ENCODE assay signal across 23 cellular contexts in genomic region chr18:3218817-3219216, GRCh38. TPM values are rescaled to one million over a fixed set of nuclear protein-coding genes. Genes with fewer than 3 reads are reported as not detected.
DNase-seq lines count a peak whose midpoint lies in the region; ATAC-seq, FAIRE-seq and TF ChIP-seq lines count a peak whose summit lies in the region.
"Had no signal": no experiment of that assay in that cellular context is flagged by ENCODE, and none has a peak within 500 bp of the region (broad histone marks: within the 10 kb centered on the region; RNA-seq: fewer than 3 reads in every experiment).

No MANE protein-coding gene starts in this region.

- no peaks in the 10 kb centered on the region for H3K27me3 ChIP-seq in hepatocyte
- H3K27me3 ChIP-seq in pancreas = no peaks in the 10 kb centered on the region
- H3K27me3 ChIP-seq: adrenal gland, testis had no signal

- FAIRE-seq in pancreas (lab: Jason Lieb, UNC) = no peak
- FAIRE-seq in urothelium cell line (lab: Jason Lieb, UNC) = peak; percentile 59
- FAIRE-seq: D721Med, endometrium had no signal

- H3K9me2 ChIP-seq in hepatocyte (replicated peaks; ENCODE audit: insufficient read depth) (no peaks in the 10 kb centered on the region), OCI-LY7 (ENCODE audit: insufficient read depth, low read length) (no peaks in the 10 kb centered on the region)

- no peaks in the 10 kb centered on the region for H3K36me3 Mint-ChIP-seq in activated CD4-positive, alpha-beta T cell treated with anti-CD3 and anti-CD28 coated beads, Interleukin-2, amount 10 ng/mL, durations not matched to agents 24 days and 14 days (ENCODE audit: low read depth)
- H3K36me3 Mint-ChIP-seq in activated CD4-positive, alpha-beta T cell treated with anti-CD3 and anti-CD28 coated beads, Interleukin-2, amount 10 ng/mL, durations not matched to agents 7 days and 5 days (ENCODE audit: low read depth) = no peaks in the 10 kb centered on the region
- peaks cover 6% of the 10 kb centered on the region for H3K36me3 Mint-ChIP-seq in MCF 10A (ENCODE audit: insufficient read depth, unreplicated experiment)

- no peaks in the 10 kb centered on the region for H3K9me3 Mint-ChIP-seq in activated CD4-positive, alpha-beta T cell treated with anti-CD3 and anti-CD28 coated beads, Interleukin-2, amount 10 ng/mL, durations not matched to agents 24 days and 14 days
- no peaks in the 10 kb centered on the region for H3K9me3 Mint-ChIP-seq in activated CD4-positive, alpha-beta T cell treated with anti-CD3 and anti-CD28 coated beads, Interleukin-2, amount 10 ng/mL, durations not matched to agents 7 days and 5 days
- H3K9me3 Mint-ChIP-seq in MCF 10A (ENCODE audit: unreplicated experiment) = no peaks in the 10 kb centered on the region
- H3K9me3 Mint-ChIP-seq: T-helper 1 cell treated with Interleukin-12 subunit alpha and Interleukin-12 subunit beta and Interleukin-4 antibody, amounts not matched to agents 30 μg/mL and 1 μg/mL, for 36 hours had no signal

- peak overlapping the region; percentile 11 for H3K4me2 ChIP-seq in hepatocyte
- no peak overlapping the region for H3K4me2 ChIP-seq in OCI-LY7 (ENCODE audit: low read length)

- H3K4me1 Mint-ChIP-seq in activated CD4-positive, alpha-beta T cell treated with anti-CD3 and anti-CD28 coated beads, Interleukin-2, amount 10 ng/mL, durations not matched to agents 24 days and 14 days = peaks cover 2% of the 10 kb centered on the region
- peaks cover 7% of the 10 kb centered on the region for H3K4me1 Mint-ChIP-seq in activated CD4-positive, alpha-beta T cell treated with anti-CD3 and anti-CD28 coated beads, Interleukin-2, amount 10 ng/mL, durations not matched to agents 7 days and 5 days
- peaks cover 7% of the 10 kb centered on the region for H3K4me1 Mint-ChIP-seq in MCF 10A (ENCODE audit: insufficient read depth, unreplicated experiment)

- H2AFZ ChIP-seq in hepatocyte (peak overlapping the region; percentile 32), OCI-LY7 (ENCODE audit: low read length) (no peak overlapping the region)

- peaks cover 3% of the 10 kb centered on the region for H3K27me3 Mint-ChIP-seq in activated CD4-positive, alpha-beta T cell treated with anti-CD3 and anti-CD28 coated beads, Interleukin-2, amount 10 ng/mL, durations not matched to agents 24 days and 14 days
- H3K27me3 Mint-ChIP-seq in activated CD4-positive, alpha-beta T cell treated with anti-CD3 and anti-CD28 coated beads, Interleukin-2, amount 10 ng/mL, durations not matched to agents 7 days and 5 days = no peaks in the 10 kb centered on the region
- H3K27me3 Mint-ChIP-seq in MCF 10A (ENCODE audit: insufficient read depth, unreplicated experiment) = no peaks in the 10 kb centered on the region

- H3K27ac ChIP-seq in hepatocyte (peak overlapping the region; percentile 83), pancreas (peak overlapping the region in 3 of 4 donors; percentile 46 to 96 (median 88)), OCI-LY7 (ENCODE audit: low read depth, low read length, poor library complexity, severe bottlenecking) (no peak overlapping the region)
- H3K27ac ChIP-seq: 22Rv1 had no signal

- H3K79me2 ChIP-seq in hepatocyte (no peaks in the 10 kb centered on the region), OCI-LY7 (ENCODE audit: insufficient read depth, low read depth, low read length) (no peaks in the 10 kb centered on the region)

- H4K20me1 ChIP-seq in hepatocyte (ENCODE audit: insufficient read depth, poor library complexity, severe bottlenecking) = no peaks in the 10 kb centered on the region
- H4K20me1 ChIP-seq in OCI-LY7 (ENCODE audit: insufficient read depth, low read length) = no peaks in the 10 kb centered on the region

- intact Hi-C loops in activated CD4-positive, alpha-beta T cell treated with anti-CD3 and anti-CD28 coated beads, Interleukin-2, amount 10 ng/mL, durations not matched to agents 24 days and 14 days (cut with micrococcal nuclease) = no loop called here
- intact Hi-C loops in pancreas (cut with DNase I) (no loop called here), OCI-LY7 (cut with micrococcal nuclease; ENCODE audit: unreplicated experiment) (no loop called here), MCF 10A (cut with micrococcal nuclease) (no loop called here)

- DNase-seq in activated CD4-positive, alpha-beta T cell treated with anti-CD3 and anti-CD28 coated beads, Interleukin-2, amount 10 ng/mL, durations not matched to agents 24 days and 14 days = peak; percentile 31
- DNase-seq in activated CD4-positive, alpha-beta T cell treated with anti-CD3 and anti-CD28 coated beads, Interleukin-2, amount 10 ng/mL, durations not matched to agents 7 days and 5 days = no peak
- no peak for DNase-seq in hepatocyte (ENCODE audit: low spot score)
- no peak for DNase-seq in pancreas
- no peak for DNase-seq in urothelium cell line (ENCODE audit: low spot score)
- DNase-seq in effector CD4-positive, alpha-beta T cell = no peak
- no peak for DNase-seq in OCI-LY7 (ENCODE audit: low spot score)
- no peak for DNase-seq in MCF 10A (ENCODE audit: unreplicated experiment)
- DNase-seq: activated effector memory CD4-positive, alpha-beta T cell treated with Interleukin-2 at 50 U/mL for 16 hours; adrenal gland; cerebellar nuclear complex; KG1; NCI-H1048; NCI-H2081; SIG-M5; stimulated activated CD4-positive, alpha-beta T cell treated with anti-CD3 and anti-CD28 coated beads, Interleukin-4, amount 100 ng/mL, for 24 hours; testis had no signal

- WGBS in hepatocyte (ENCODE audit: low lambda C conversion rate, missing lambda C conversion rate) = 55% methylated on average over 2 of the region's 2 CpGs
- whole genome bisulfite sequencing in pancreas, 2 donors = 24 to 34% methylated on average over 2 of the region's 2 CpGs

- TF ChIP-seq CTCF in hepatocyte (IDR thresholded peaks at IDR 0.05; ENCODE audit: poor library complexity) (no peak), pancreas (IDR thresholded peaks at IDR 0.05) (no peak), OCI-LY7 (conservative IDR thresholded peaks at IDR 0.05; ENCODE audit: low read length) (no peak), MCF 10A (IDR thresholded peaks at IDR 0.05; ENCODE audit: unreplicated experiment) (no peak)

- H3K4me1 ChIP-seq in hepatocyte (ENCODE audit: insufficient read depth) (peaks cover 32% of the 10 kb centered on the region), pancreas (peaks cover 14 to 32% (median 30%) of the 10 kb centered on the region in 3 donors), OCI-LY7 (ENCODE audit: insufficient read depth, low read length, poor library complexity, severe bottlenecking) (no peaks in the 10 kb centered on the region)

- BruUV-seq in OCI-LY7 (replicated peaks; lab: Mats Ljungman, UMichigan) (no TSS peak), MCF 10A (replicated peaks; lab: Mats Ljungman, UMichigan) (no TSS peak)

- no peak overlapping the region for H3K4me3 Mint-ChIP-seq in activated CD4-positive, alpha-beta T cell treated with anti-CD3 and anti-CD28 coated beads, Interleukin-2, amount 10 ng/mL, durations not matched to agents 24 days and 14 days
- H3K4me3 Mint-ChIP-seq in activated CD4-positive, alpha-beta T cell treated with anti-CD3 and anti-CD28 coated beads, Interleukin-2, amount 10 ng/mL, durations not matched to agents 7 days and 5 days = no peak overlapping the region
- no peak overlapping the region for H3K4me3 Mint-ChIP-seq in MCF 10A (ENCODE audit: unreplicated experiment)
- H3K4me3 Mint-ChIP-seq: T-helper 1 cell treated with Interleukin-12 subunit alpha and Interleukin-12 subunit beta and Interleukin-4 antibody, amounts not matched to agents 30 μg/mL and 1 μg/mL, for 36 hours had no signal

- CTCF ChIA-PET in activated CD4-positive, alpha-beta T cell treated with anti-CD3 and anti-CD28 coated beads, Interleukin-2, amount 10 ng/mL, durations not matched to agents 7 days and 5 days (lab: Charles Lee) = interaction anchor here (2.3 kb wide), 1 partner anchor 8 kb away, joined by 8 read pairs; no protein-coding TSS in a partner anchor
- CTCF ChIA-PET in OCI-LY7 (lab: Charles Lee; ENCODE audit: unreplicated experiment) = interaction anchor here (0.5 kb wide), 1 partner anchor 153 kb away, joined by 4 read pairs; no protein-coding TSS in a partner anchor
- CTCF ChIA-PET in MCF 10A (lab: Yijun Ruan, JAX) = interaction anchor here (0.9 to 2.2 kb wide), 2 partner anchors 10 to 271 kb away, joined by 4 to 9 read pairs; no protein-coding TSS in a partner anchor

- no peak overlapping the region for H3K4me3 ChIP-seq in hepatocyte
- peak overlapping the region in 3 of 4 donors; percentile 7 to 44 (median 33) for H3K4me3 ChIP-seq in pancreas
- H3K4me3 ChIP-seq in OCI-LY7 (ENCODE audit: low read depth, low read length, poor library complexity, severe bottlenecking) = no peak overlapping the region
- H3K4me3 ChIP-seq: adrenal gland, HAP-1, testis had no signal

- POLR2A ChIA-PET in activated CD4-positive, alpha-beta T cell treated with anti-CD3 and anti-CD28 coated beads, Interleukin-2, amount 10 ng/mL, durations not matched to agents 7 days and 5 days (lab: Charles Lee) = no interaction called here
- POLR2A ChIA-PET in OCI-LY7 (lab: Charles Lee) (interaction anchor here (0.6 to 1.3 kb wide), 2 partner anchors 13 to 59 kb away, joined by 4 to 5 read pairs; no protein-coding TSS in a partner anchor), MCF 10A (lab: Yijun Ruan, JAX) (interaction anchor here (0.7 to 1.2 kb wide), 3 partner anchors 10 to 44 kb away, joined by 3 read pairs; no protein-coding TSS in a partner anchor)

- H3K36me3 ChIP-seq in hepatocyte (replicated peaks; ENCODE audit: insufficient read depth, low read depth) (no peaks in the 10 kb centered on the region), pancreas (no peaks in the 10 kb centered on the region), OCI-LY7 (ENCODE audit: insufficient read depth, low read length) (no peaks in the 10 kb centered on the region)
- H3K36me3 ChIP-seq: adrenal gland, HAP-1 had no signal

- peak in 2 of 4 donors; percentile 44 to 53 for ATAC-seq in pancreas
- ATAC-seq: activated CD4-positive, CD25-positive, alpha-beta regulatory T cell treated with anti-CD3 and anti-CD28 coated beads, Interleukin-2, amount 50 U/mL, for 24 hours had no signal

- no peak overlapping the region for H3K27ac Mint-ChIP-seq in activated CD4-positive, alpha-beta T cell treated with anti-CD3 and anti-CD28 coated beads, Interleukin-2, amount 10 ng/mL, durations not matched to agents 24 days and 14 days
- no peak overlapping the region for H3K27ac Mint-ChIP-seq in activated CD4-positive, alpha-beta T cell treated with anti-CD3 and anti-CD28 coated beads, Interleukin-2, amount 10 ng/mL, durations not matched to agents 7 days and 5 days
- no peak overlapping the region for H3K27ac Mint-ChIP-seq in MCF 10A (ENCODE audit: low read depth, unreplicated experiment)
- H3K27ac Mint-ChIP-seq: T-helper 1 cell treated with Interleukin-12 subunit alpha and Interleukin-12 subunit beta and Interleukin-4 antibody, amounts not matched to agents 30 μg/mL and 1 μg/mL, for 36 hours had no signal

- no peaks in the 10 kb centered on the region for H3K9me3 ChIP-seq in hepatocyte (ENCODE audit: low read depth)
- no peaks in the 10 kb centered on the region for H3K9me3 ChIP-seq in pancreas
- no peaks in the 10 kb centered on the region for H3K9me3 ChIP-seq in OCI-LY7 (ENCODE audit: low read length)
- H3K9me3 ChIP-seq: adrenal gland, HAP-1, testis had no signal

RNA-seq across cellular contexts. Expression of gene MYOM1, which starts 1.0 kb away (rescaled TPM):
- total RNA-seq in activated CD4-positive, alpha-beta T cell treated with anti-CD3 and anti-CD28 coated beads, Interleukin-2, amount 10 ng/mL, durations not matched to agents 24 days and 14 days = 0.75 and 1.3 TPM in 2 replicates
- 1 to 10 TPM in 1 of 2 experiments, under 1 TPM in 1; 0.71 to 2.1 TPM for total RNA-seq in activated CD4-positive, alpha-beta T cell treated with anti-CD3 and anti-CD28 coated beads, Interleukin-2, amount 10 ng/mL, durations not matched to agents 7 days and 5 days
- total RNA-seq in hepatocyte = 1.1 and 1.6 TPM in 2 replicates
- polyA plus RNA-seq in hepatocyte = 1.4 and 1.8 TPM in 2 replicates
- 10 to 100 TPM in 4 of 6 donors, 1 to 10 TPM in 2; 4.7 to 16.8 (median 12.1) TPM for total RNA-seq in pancreas
- 10 to 100 TPM; 14.3 to 18.2 TPM for polyA plus RNA-seq in pancreas
- 3.8 and 5.7 TPM in 2 replicates for total RNA-seq in OCI-LY7 (2014; rRNA removed; shearing (Covaris generic))
- total RNA-seq in OCI-LY7 (2022) = 2.3 and 2.4 TPM in 2 replicates
- total RNA-seq in MCF 10A (2022) = 0.21 and 0.88 TPM in 2 replicates

RNA-seq across cellular contexts. Expression of gene MYL12A, which starts 28.8 kb away (rescaled TPM):
- 337 and 340 TPM in 2 replicates for total RNA-seq in activated CD4-positive, alpha-beta T cell treated with anti-CD3 and anti-CD28 coated beads, Interleukin-2, amount 10 ng/mL, durations not matched to agents 24 days and 14 days
- 1,000 to 10,000 TPM in 1 of 2 experiments, 100 to 1,000 TPM in 1; 944 to 1,045 TPM for total RNA-seq in activated CD4-positive, alpha-beta T cell treated with anti-CD3 and anti-CD28 coated beads, Interleukin-2, amount 10 ng/mL, durations not matched to agents 7 days and 5 days
- total RNA-seq in hepatocyte = 456 and 458 TPM in 2 replicates
- 692 and 695 TPM in 2 replicates for polyA plus RNA-seq in hepatocyte
- 100 to 1,000 TPM in 5 of 6 donors, 10 to 100 TPM in 1; 89.6 to 203 (median 105) TPM for total RNA-seq in pancreas
- 100 to 1,000 TPM; 125 to 157 TPM for polyA plus RNA-seq in pancreas
- 377 and 423 TPM in 2 replicates for total RNA-seq in OCI-LY7 (2014; rRNA removed; shearing (Covaris generic))
- 301 TPM in 2 replicates for total RNA-seq in OCI-LY7 (2022)
- total RNA-seq in MCF 10A (2022) = 286 and 332 TPM in 2 replicates

RNA-seq across cellular contexts. Expression of gene MYL12B, which starts 43.1 kb away (rescaled TPM):
- total RNA-seq in activated CD4-positive, alpha-beta T cell treated with anti-CD3 and anti-CD28 coated beads, Interleukin-2, amount 10 ng/mL, durations not matched to agents 24 days and 14 days = 239 and 245 TPM in 2 replicates
- 100 to 1,000 TPM; 351 to 395 TPM for total RNA-seq in activated CD4-positive, alpha-beta T cell treated with anti-CD3 and anti-CD28 coated beads, Interleukin-2, amount 10 ng/mL, durations not matched to agents 7 days and 5 days
- total RNA-seq in hepatocyte = 478 and 519 TPM in 2 replicates
- polyA plus RNA-seq in hepatocyte = 671 and 721 TPM in 2 replicates
- total RNA-seq in pancreas = 100 to 1,000 TPM in 2 of 6 donors, 10 to 100 TPM in 4; 63.0 to 195 (median 82.7) TPM
- 100 to 1,000 TPM; 198 to 208 TPM for polyA plus RNA-seq in pancreas
- total RNA-seq in OCI-LY7 (2014; rRNA removed; shearing (Covaris generic)) = 240 and 260 TPM in 2 replicates
- total RNA-seq in OCI-LY7 (2022) = 222 and 230 TPM in 2 replicates
- 175 and 229 TPM in 2 replicates for total RNA-seq in MCF 10A (2022)

Comparison
In these comparisons a context has a peak if more than half of its experiments do, and no peak if none do; other contexts are left out.
1. H3K4me3 ChIP-seq: peak in pancreas (3 of 4); none in hepatocyte (single experiment) and OCI-LY7 (single experiment).